Comparison of ENCODE assay signal across 1 cellular context in genomic region chr4:178414042-178414441, GRCh38.
TF ChIP-seq lines count a peak whose summit lies in the region.

No MANE protein-coding gene starts in this region.

TF ChIP-seq in HepG2, 621 proteins besides CTCF, POLR2A, EP300 and RAD21 (continued from another document and continues in another):
- TF ChIP-seq RNF219 (CRISPR knock-in tag; IDR thresholded peaks at IDR 0.05), result no peak
- TF ChIP-seq THYN1 (CRISPR knock-in tag; IDR thresholded peaks at IDR 0.05; ENCODE audit: borderline replicate concordance, low read depth), result no peak
- TF ChIP-seq NFYC (CRISPR knock-in tag; IDR thresholded peaks at IDR 0.05), result no peak
- TF ChIP-seq ZNF160 (CRISPR knock-in tag; IDR thresholded peaks at IDR 0.05), result no peak
- peak; percentile 78 for TF ChIP-seq HNF4A (CRISPR knock-in tag; IDR thresholded peaks at IDR 0.05)
- peak; percentile 53; the same call in 1 of the 2 replicates for TF ChIP-seq RARA (CRISPR knock-in tag; IDR thresholded peaks at IDR 0.05)
- TF ChIP-seq FOXP1 (IDR thresholded peaks at IDR 0.05), result no peak
- TF ChIP-seq FOXP1 (CRISPR knock-in tag; IDR thresholded peaks at IDR 0.05), result peak; percentile 49; the same call in 1 of the 2 replicates
- TF ChIP-seq FOXA3 (CRISPR knock-in tag; IDR thresholded peaks at IDR 0.05), result peak; percentile 38; the same call in 1 of the 2 replicates
- TF ChIP-seq ISL2 (CRISPR knock-in tag; IDR thresholded peaks at IDR 0.05), result peak; percentile 58; the same call in 1 of the 2 replicates
- TF ChIP-seq LCORL (IDR thresholded peaks at IDR 0.05), result no peak; the same call in 1 of the 2 replicates
- 0 out of 2 replicates have a peak, but pooled peaks have one; percentile 24 for TF ChIP-seq LCORL (CRISPR knock-in tag; IDR thresholded peaks at IDR 0.05)
- TF ChIP-seq, protein P1, sequence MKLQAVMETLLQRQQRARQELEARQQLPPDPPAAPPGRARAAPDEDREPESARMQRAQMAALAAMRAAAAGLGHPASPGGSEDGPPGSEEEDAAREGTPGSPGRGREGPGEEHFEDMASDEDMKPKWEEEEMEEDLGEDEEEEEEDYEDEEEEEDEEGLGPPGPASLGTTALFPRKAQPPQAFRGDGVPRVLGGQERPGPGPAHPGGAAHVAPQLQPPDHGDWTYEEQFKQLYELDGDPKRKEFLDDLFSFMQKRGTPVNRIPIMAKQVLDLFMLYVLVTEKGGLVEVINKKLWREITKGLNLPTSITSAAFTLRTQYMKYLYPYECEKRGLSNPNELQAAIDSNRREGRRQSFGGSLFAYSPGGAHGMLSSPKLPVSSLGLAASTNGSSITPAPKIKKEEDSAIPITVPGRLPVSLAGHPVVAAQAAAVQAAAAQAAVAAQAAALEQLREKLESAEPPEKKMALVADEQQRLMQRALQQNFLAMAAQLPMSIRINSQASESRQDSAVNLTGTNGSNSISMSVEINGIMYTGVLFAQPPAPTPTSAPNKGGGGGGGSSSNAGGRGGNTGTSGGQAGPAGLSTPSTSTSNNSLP (IDR thresholded peaks at IDR 0.05; ENCODE audit: low read depth, low read length), result peak; percentile 44; the same call in 1 of the 2 replicates
- no peak for TF ChIP-seq ESRRA (CRISPR knock-in tag; IDR thresholded peaks at IDR 0.05; ENCODE audit: low read depth)
- no peak for TF ChIP-seq ZNF142 (CRISPR knock-in tag; IDR thresholded peaks at IDR 0.05)
- no peak for TF ChIP-seq NONO (IDR thresholded peaks at IDR 0.05)
- no peak for TF ChIP-seq NONO (CRISPR knock-in tag; conservative IDR thresholded peaks at IDR 0.05)
- TF ChIP-seq, protein P2, sequence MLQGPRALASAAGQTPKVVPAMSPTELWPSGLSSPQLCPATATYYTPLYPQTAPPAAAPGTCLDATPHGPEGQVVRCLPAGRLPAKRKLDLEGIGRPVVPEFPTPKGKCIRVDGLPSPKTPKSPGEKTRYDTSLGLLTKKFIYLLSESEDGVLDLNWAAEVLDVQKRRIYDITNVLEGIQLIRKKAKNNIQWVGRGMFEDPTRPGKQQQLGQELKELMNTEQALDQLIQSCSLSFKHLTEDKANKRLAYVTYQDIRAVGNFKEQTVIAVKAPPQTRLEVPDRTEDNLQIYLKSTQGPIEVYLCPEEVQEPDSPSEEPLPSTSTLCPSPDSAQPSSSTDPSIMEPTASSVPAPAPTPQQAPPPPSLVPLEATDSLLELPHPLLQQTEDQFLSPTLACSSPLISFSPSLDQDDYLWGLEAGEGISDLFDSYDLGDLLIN (CRISPR knock-in tag; IDR thresholded peaks at IDR 0.05; ENCODE audit: borderline replicate concordance), result no peak
- peak; percentile 75 for TF ChIP-seq BCL6 (CRISPR knock-in tag; IDR thresholded peaks at IDR 0.05)
- peak; percentile 34; the same call in 1 of the 2 replicates for TF ChIP-seq ZMYM4 (CRISPR knock-in tag; IDR thresholded peaks at IDR 0.05)
- TF ChIP-seq ZNF558 (CRISPR knock-in tag; IDR thresholded peaks at IDR 0.05; ENCODE audit: borderline replicate concordance), result no peak
- TF ChIP-seq ARID5B (CRISPR knock-in tag; IDR thresholded peaks at IDR 0.05), result peak; percentile 69
- no peak for TF ChIP-seq AKNA (CRISPR knock-in tag; IDR thresholded peaks at IDR 0.05; ENCODE audit: borderline replicate concordance)
- TF ChIP-seq MIXL1 (CRISPR knock-in tag; IDR thresholded peaks at IDR 0.05), result peak; percentile 69
- TF ChIP-seq CEBPG (CRISPR knock-in tag; IDR thresholded peaks at IDR 0.05), result peak; percentile 78
- no peak for TF ChIP-seq ASH2L (IDR thresholded peaks at IDR 0.05; ENCODE audit: insufficient read length, low read depth, low read length)
- TF ChIP-seq GATAD2A (CRISPR knock-in tag; IDR thresholded peaks at IDR 0.05), result peak; percentile 64
- TF ChIP-seq NCOA2 (CRISPR knock-in tag; IDR thresholded peaks at IDR 0.05), result peak; percentile 39; the same call in 1 of the 2 replicates
- TF ChIP-seq SOX13 (IDR thresholded peaks at IDR 0.05), result no peak
- peak in 1 of 2 experiments; percentile 89; a peak in 2 of 4 replicates for TF ChIP-seq SOX13 (CRISPR knock-in tag; conservative IDR thresholded peaks at IDR 0.05 in 1 of 2, IDR thresholded peaks at IDR 0.05 in 1 of 2)
- TF ChIP-seq PAXIP1 (CRISPR knock-in tag; conservative IDR thresholded peaks at IDR 0.05), result peak; percentile 65
- TF ChIP-seq FOXA1 (IDR thresholded peaks at IDR 0.05), result no peak
- TF ChIP-seq FOXA1 (CRISPR knock-in tag; IDR thresholded peaks at IDR 0.05), result peak; percentile 38; the same call in 1 of the 2 replicates
- 0 out of 2 replicates have a peak, but pooled peaks have one; percentile 29 for TF ChIP-seq NCOR1 (IDR thresholded peaks at IDR 0.05; ENCODE audit: borderline replicate concordance, low read length)
